Comparison of ENCODE assay signal across 20 cellular contexts in the genomic region with DNA sequence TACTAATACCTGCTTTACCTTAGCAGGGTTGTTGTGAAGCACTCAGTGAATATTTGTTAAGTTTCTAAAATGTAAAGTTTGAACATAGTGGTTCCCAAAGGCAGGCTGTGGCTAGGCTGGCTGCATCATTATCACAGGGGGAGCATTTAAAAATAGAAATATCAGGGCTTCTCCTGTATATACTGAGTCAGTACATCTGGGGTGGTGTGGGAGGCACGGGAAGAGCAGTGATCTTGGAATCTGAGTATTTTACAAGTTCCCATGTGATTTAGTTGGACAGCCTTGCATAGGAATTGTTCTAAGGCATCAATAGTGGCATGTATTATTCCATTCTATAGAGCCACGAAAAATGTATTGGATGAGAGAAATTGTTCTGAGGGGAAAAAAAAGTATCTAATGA. TPM values are rescaled to one million over a fixed set of nuclear protein-coding genes. Genes with fewer than 3 reads are reported as not detected.
DNase-seq lines count a peak whose midpoint lies in the region; ATAC-seq and TF ChIP-seq lines count a peak whose summit lies in the region.
"Had no signal": no experiment of that assay in that cellular context is flagged by ENCODE, and none has a peak within 500 bp of the region (broad histone marks: within the 10 kb centered on the region; RNA-seq: fewer than 3 reads in every experiment).

No MANE protein-coding gene starts in this region.

- no peak overlapping the region for H3K27ac ChIP-seq in HEK293 (ENCODE audit: extremely low read depth, low read depth, low read length)
- H3K27ac ChIP-seq: 22Rv1; A549; BLaER1 treated with 17β-estradiol and CSF1 and Interleukin-3, amounts not matched to agents 10 nM and 100 nM; C4-2B had no signal

- H3K27ac Mint-ChIP-seq in activated CD8-positive, alpha-beta T cell treated with anti-CD3 and anti-CD28 coated beads for 36 hours = peak overlapping the region; percentile 22
- no peak overlapping the region for H3K27ac Mint-ChIP-seq in activated CD8-positive, alpha-beta T cell treated with anti-CD3 and anti-CD28 coated beads, Interleukin-2, amount 10 ng/mL, durations not matched to agents 7 days and 5 days
- H3K27ac Mint-ChIP-seq in endothelial cell (ENCODE audit: unreplicated experiment) = no peak overlapping the region
- H3K27ac Mint-ChIP-seq in activated T-cell treated with anti-CD3 and anti-CD28 coated beads, Interleukin-2, amount 50 U/mL, for 72 hours = no peak overlapping the region
- H3K27ac Mint-ChIP-seq: CD4-positive, alpha-beta T cell; CD8-positive, alpha-beta T cell had no signal

- CTCF ChIA-PET in activated CD8-positive, alpha-beta T cell treated with anti-CD3 and anti-CD28 coated beads for 36 hours (lab: Charles Lee) = no interaction called here
- CTCF ChIA-PET in activated CD8-positive, alpha-beta T cell treated with anti-CD3 and anti-CD28 coated beads, Interleukin-2, amount 10 ng/mL, durations not matched to agents 7 days and 5 days (lab: Charles Lee) = no interaction called here
- CTCF ChIA-PET in HEK293 (lab: Yijun Ruan, JAX) = interaction anchor here (0.9 to 1.0 kb wide), 2 partner anchors 36 to 94 kb away, joined by 3 to 4 read pairs; no protein-coding TSS in a partner anchor

- peaks cover 17% of the 10 kb centered on the region for H3K4me1 Mint-ChIP-seq in activated CD8-positive, alpha-beta T cell treated with anti-CD3 and anti-CD28 coated beads for 36 hours (ENCODE audit: low read depth)
- peaks cover 7% of the 10 kb centered on the region for H3K4me1 Mint-ChIP-seq in activated CD8-positive, alpha-beta T cell treated with anti-CD3 and anti-CD28 coated beads, Interleukin-2, amount 10 ng/mL, durations not matched to agents 7 days and 5 days (ENCODE audit: low read depth)
- no peaks in the 10 kb centered on the region for H3K4me1 Mint-ChIP-seq in endothelial cell (ENCODE audit: unreplicated experiment)
- peaks cover 29% of the 10 kb centered on the region for H3K4me1 Mint-ChIP-seq in activated T-cell treated with anti-CD3 and anti-CD28 coated beads, Interleukin-2, amount 50 U/mL, for 72 hours (ENCODE audit: low read depth)

- POLR2A ChIA-PET in activated CD8-positive, alpha-beta T cell treated with anti-CD3 and anti-CD28 coated beads for 36 hours (lab: Charles Lee) = no interaction called here
- POLR2A ChIA-PET in activated CD8-positive, alpha-beta T cell treated with anti-CD3 and anti-CD28 coated beads, Interleukin-2, amount 10 ng/mL, durations not matched to agents 7 days and 5 days (lab: Charles Lee) = no interaction called here
- POLR2A ChIA-PET in HEK293 (lab: Yijun Ruan, JAX) = interaction anchor here (2.8 kb wide), 1 partner anchor 8 kb away, joined by 21 read pairs; a partner anchor contains a TSS

- peaks cover 81 to 92% of the 10 kb centered on the region in 2 experiments for H3K36me3 ChIP-seq in HEK293 (ENCODE audit: control insufficient read depth in 2 of 2, insufficient read depth in 1 of 2, low read length in 2 of 2)

- H3K9me3 Mint-ChIP-seq in activated CD8-positive, alpha-beta T cell treated with anti-CD3 and anti-CD28 coated beads for 36 hours = no peaks in the 10 kb centered on the region
- no peaks in the 10 kb centered on the region for H3K9me3 Mint-ChIP-seq in activated CD8-positive, alpha-beta T cell treated with anti-CD3 and anti-CD28 coated beads, Interleukin-2, amount 10 ng/mL, durations not matched to agents 7 days and 5 days (ENCODE audit: insufficient read depth)
- H3K9me3 Mint-ChIP-seq in endothelial cell (ENCODE audit: unreplicated experiment) = no peaks in the 10 kb centered on the region
- H3K9me3 Mint-ChIP-seq in activated T-cell treated with anti-CD3 and anti-CD28 coated beads, Interleukin-2, amount 50 U/mL, for 72 hours = peaks cover 0 to 2% of the 10 kb centered on the region in 2 donors
- H3K9me3 Mint-ChIP-seq: CD4-positive, alpha-beta T cell; CD8-positive, alpha-beta T cell had no signal

- no peaks in the 10 kb centered on the region for H3K9me3 ChIP-seq in HEK293 (ENCODE audit: control insufficient read depth, insufficient read depth, low read depth, low read length)
- H3K9me3 ChIP-seq: A549, Caco-2 had no signal

- DNase-seq in activated CD8-positive, alpha-beta T cell treated with anti-CD3 and anti-CD28 coated beads for 36 hours = no peak
- DNase-seq in activated CD8-positive, alpha-beta T cell treated with anti-CD3 and anti-CD28 coated beads, Interleukin-2, amount 10 ng/mL, durations not matched to agents 7 days and 5 days = no peak
- DNase-seq in endothelial cell (ENCODE audit: low spot score) = no peak
- DNase-seq in EL = no peak
- DNase-seq in activated T-cell treated with anti-CD3 and anti-CD28 coated beads, Interleukin-2, amount 50 U/mL, for 72 hours = no peak
- DNase-seq: AML-193; Caco-2; Calu3; CD4-positive, alpha-beta T cell; CD8-positive, alpha-beta T cell; DMS79 treated with DMSO at 0.1 percent for 48 hours; GDM1 had no signal

- intact Hi-C loops in activated CD8-positive, alpha-beta T cell treated with anti-CD3 and anti-CD28 coated beads for 36 hours (cut with micrococcal nuclease) = no loop called here

- no peak for ATAC-seq in activated CD8-positive, alpha-beta T cell treated with anti-CD3 and anti-CD28 coated beads for 36 hours
- no peak for ATAC-seq in activated CD8-positive, alpha-beta T cell treated with anti-CD3 and anti-CD28 coated beads, Interleukin-2, amount 10 ng/mL, durations not matched to agents 7 days and 5 days
- ATAC-seq in activated T-cell treated with anti-CD3 and anti-CD28 coated beads, Interleukin-2, amount 50 U/mL, for 72 hours (replicated peaks in 1 of 2) = no peak
- ATAC-seq: A549; CD8-positive, alpha-beta T cell; GM12878 had no signal

- no peak overlapping the region for H3K4me3 Mint-ChIP-seq in activated CD8-positive, alpha-beta T cell treated with anti-CD3 and anti-CD28 coated beads for 36 hours
- H3K4me3 Mint-ChIP-seq in activated CD8-positive, alpha-beta T cell treated with anti-CD3 and anti-CD28 coated beads, Interleukin-2, amount 10 ng/mL, durations not matched to agents 7 days and 5 days = no peak overlapping the region
- peak overlapping the region; percentile 66 for H3K4me3 Mint-ChIP-seq in endothelial cell (ENCODE audit: unreplicated experiment)
- H3K4me3 Mint-ChIP-seq in activated T-cell treated with anti-CD3 and anti-CD28 coated beads, Interleukin-2, amount 50 U/mL, for 72 hours = no peak overlapping the region
- H3K4me3 Mint-ChIP-seq: B cell; CD4-positive, alpha-beta T cell; CD8-positive, alpha-beta T cell had no signal

- peaks cover 66% of the 10 kb centered on the region for H3K36me3 Mint-ChIP-seq in activated CD8-positive, alpha-beta T cell treated with anti-CD3 and anti-CD28 coated beads for 36 hours (ENCODE audit: low read depth)
- peaks cover 70% of the 10 kb centered on the region for H3K36me3 Mint-ChIP-seq in activated CD8-positive, alpha-beta T cell treated with anti-CD3 and anti-CD28 coated beads, Interleukin-2, amount 10 ng/mL, durations not matched to agents 7 days and 5 days (ENCODE audit: low read depth)
- H3K36me3 Mint-ChIP-seq in endothelial cell (ENCODE audit: low read depth, unreplicated experiment) = peaks cover 27% of the 10 kb centered on the region
- H3K36me3 Mint-ChIP-seq in activated T-cell treated with anti-CD3 and anti-CD28 coated beads, Interleukin-2, amount 50 U/mL, for 72 hours (ENCODE audit: insufficient read depth in 2 of 2) = peaks cover 16 to 53% of the 10 kb centered on the region in 2 donors

- TF ChIP-seq CTCF in activated CD8-positive, alpha-beta T cell treated with anti-CD3 and anti-CD28 coated beads for 36 hours (IDR thresholded peaks at IDR 0.05) = no peak
- TF ChIP-seq CTCF in HEK293 (tag by site-specific recombination; IDR thresholded peaks at IDR 0.05) = no peak
- TF ChIP-seq CTCF in endothelial cell (IDR thresholded peaks at IDR 0.05; ENCODE audit: unreplicated experiment) = no peak

- no peak overlapping the region for H3K4me3 ChIP-seq in HEK293 (ENCODE audit: low read depth, low read length)
- H3K4me3 ChIP-seq: A549; BLaER1 treated with 17β-estradiol and CSF1 and Interleukin-3, amounts not matched to agents 10 nM and 100 nM; GM12878 had no signal

- no peaks in the 10 kb centered on the region for H3K4me1 ChIP-seq in HEK293 (ENCODE audit: control insufficient read depth, insufficient read depth, low read length)
- H3K4me1 ChIP-seq: Caco-2 had no signal

- H3K27me3 Mint-ChIP-seq in activated CD8-positive, alpha-beta T cell treated with anti-CD3 and anti-CD28 coated beads for 36 hours = no peaks in the 10 kb centered on the region
- H3K27me3 Mint-ChIP-seq in activated CD8-positive, alpha-beta T cell treated with anti-CD3 and anti-CD28 coated beads, Interleukin-2, amount 10 ng/mL, durations not matched to agents 7 days and 5 days (ENCODE audit: low read depth) = no peaks in the 10 kb centered on the region
- peaks cover 1% of the 10 kb centered on the region for H3K27me3 Mint-ChIP-seq in endothelial cell (ENCODE audit: unreplicated experiment)
- H3K27me3 Mint-ChIP-seq in activated T-cell treated with anti-CD3 and anti-CD28 coated beads, Interleukin-2, amount 50 U/mL, for 72 hours (ENCODE audit: low read depth) = no peaks in the 10 kb centered on the region
- H3K27me3 Mint-ChIP-seq: B cell; CD4-positive, alpha-beta T cell had no signal

TF ChIP-seq in HEK293, 187 proteins besides CTCF, POLR2A, EP300 and RAD21 (continues in another document):
- TF ChIP-seq OVOL3 (tag by site-specific recombination; IDR thresholded peaks at IDR 0.05) = no peak

RNA-seq across cellular contexts. Expression of a gene that starts 8.0 kb away (rescaled TPM):
- total RNA-seq in activated CD8-positive, alpha-beta T cell treated with anti-CD3 and anti-CD28 coated beads for 36 hours = 10 to 100 TPM; 20.4 to 21.4 TPM
- total RNA-seq in activated CD8-positive, alpha-beta T cell treated with anti-CD3 and anti-CD28 coated beads, Interleukin-2, amount 10 ng/mL, durations not matched to agents 7 days and 5 days = 10 to 100 TPM; 22.6 to 22.7 TPM
- total RNA-seq in endothelial cell (ENCODE audit: unreplicated experiment) = 17.3 TPM
- total RNA-seq in activated T-cell treated with anti-CD3 and anti-CD28 coated beads, Interleukin-2, amount 50 U/mL, for 72 hours = 10 to 100 TPM; 17.9 to 19.3 TPM

RNA-seq across cellular contexts. Expression of a gene that starts 53.1 kb away (rescaled TPM):
- total RNA-seq in activated CD8-positive, alpha-beta T cell treated with anti-CD3 and anti-CD28 coated beads for 36 hours = not detected
- total RNA-seq in activated CD8-positive, alpha-beta T cell treated with anti-CD3 and anti-CD28 coated beads, Interleukin-2, amount 10 ng/mL, durations not matched to agents 7 days and 5 days = not detected
- total RNA-seq in endothelial cell (ENCODE audit: unreplicated experiment) = not detected
- not detected for total RNA-seq in activated T-cell treated with anti-CD3 and anti-CD28 coated beads, Interleukin-2, amount 50 U/mL, for 72 hours
- total RNA-seq: A172; B cell; Caco-2; Calu3; CD4-positive, alpha-beta T cell; CD8-positive, alpha-beta T cell; GM12878 had no signal
